ENCODE assay signal across 19 cellular contexts in the genomic region with DNA sequence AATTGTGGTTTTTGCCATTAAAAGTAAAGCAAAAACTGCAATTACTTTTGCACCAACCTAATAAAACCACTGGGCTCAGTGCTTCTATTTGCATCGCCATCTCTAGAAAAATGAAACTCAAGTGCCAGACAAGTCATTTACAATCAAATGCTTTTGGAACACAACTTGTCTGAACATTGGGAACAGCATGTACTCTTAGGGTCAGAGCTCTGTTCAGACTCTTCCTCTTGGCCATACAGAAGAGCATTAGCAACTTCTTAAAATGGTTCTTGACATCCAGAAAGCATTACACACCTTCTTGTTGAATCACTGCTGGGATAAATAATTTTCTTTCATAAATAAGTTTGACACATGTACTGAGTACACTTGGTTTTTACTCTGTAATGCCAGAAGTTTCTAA.
DNase-seq lines count a peak whose midpoint lies in the region; ATAC-seq, FAIRE-seq and TF ChIP-seq lines count a peak whose summit lies in the region.
"Had no signal": no experiment of that assay in that cellular context is flagged by ENCODE, and none has a peak within 500 bp of the region (broad histone marks: within the 10 kb centered on the region; RNA-seq: fewer than 3 reads in every experiment).

No MANE protein-coding gene starts in this region.

- in situ Hi-C loops in brain microvascular endothelial cell (cut with HindIII; ENCODE audit: low pct_ligation_motif_present, low sequenced_read_pairs): no loop called here

- H3K4me1 ChIP-seq in HUES6 (ENCODE audit: control insufficient read depth, insufficient read depth, low read length) (peaks cover 68% of the 10 kb centered on the region), mucosa of descending colon (ENCODE audit: low read depth) (no peaks in the 10 kb centered on the region), suprapubic skin (peaks cover 30% of the 10 kb centered on the region)

- peak; percentile 66 for DNase-seq in fibroblast of mammary gland (ENCODE audit: low read depth)
- no peak for DNase-seq in mucosa of descending colon
- no peak for DNase-seq in suprapubic skin (ENCODE audit: low spot score in 2 of 2)
- no peak for DNase-seq in RPMI8226
- no peak for DNase-seq in brain microvascular endothelial cell
- DNase-seq in HTR-8/SVneo (ENCODE audit: insufficient read length, low spot score): no peak
- DNase-seq: activated CD4-positive, alpha-beta memory T cell treated with anti-CD3 and anti-CD28 coated beads, Interleukin-2, amount 10 ng/mL, durations not matched to agents 7 days and 5 days; activated T-cell treated with anti-CD3 and anti-CD28 coated beads, Interleukin-2, amount 50 U/mL, for 48 hours; CD8-positive, alpha-beta memory T cell; effector memory CD4-positive, alpha-beta T cell; Kasumi-1; natural killer cell; NCI-H345; stimulated activated naive B cell treated with anti-CD40 and anti-IgM and Interleukin-4, amounts not matched to agents 10 μg/mL and 1 μg/mL and 100 μg/mL, for 72 hours had no signal

- FAIRE-seq in HTR-8/SVneo (lab: Jason Lieb, UNC): no peak
- FAIRE-seq: urothelium cell line had no signal

- TF ChIP-seq CTCF in fibroblast of mammary gland (conservative IDR thresholded peaks at IDR 0.05; ENCODE audit: control insufficient read depth, insufficient read depth, low read depth, low read length) (no peak), mucosa of descending colon (IDR thresholded peaks at IDR 0.05) (no peak), suprapubic skin (IDR thresholded peaks at IDR 0.05) (no peak), brain microvascular endothelial cell (IDR thresholded peaks at IDR 0.05; ENCODE audit: low read depth, low read length, missing control alignments) (no peak)

- intact Hi-C loops in mucosa of descending colon (cut with DNase I, micrococcal nuclease): no loop called here

- H3K9ac ChIP-seq in HUES6 (ENCODE audit: low read length): no peak overlapping the region

- H3K9me3 ChIP-seq in HUES6 (ENCODE audit: control insufficient read depth, insufficient read depth, low read depth, low read length): no peaks in the 10 kb centered on the region
- no peaks in the 10 kb centered on the region for H3K9me3 ChIP-seq in mucosa of descending colon
- H3K9me3 ChIP-seq in suprapubic skin: no peaks in the 10 kb centered on the region
- H3K9me3 ChIP-seq: HAP-1 had no signal

- H3K27ac ChIP-seq in HUES6 (ENCODE audit: low read depth, low read length): peak overlapping the region; percentile 97
- H3K27ac ChIP-seq in suprapubic skin: peak overlapping the region; percentile 77
- no peak overlapping the region for H3K27ac ChIP-seq in brain microvascular endothelial cell
- H3K27ac ChIP-seq: cardiac muscle cell had no signal

- TF ChIP-seq POLR2A in suprapubic skin (IDR thresholded peaks at IDR 0.05): no peak

- H3K27me3 ChIP-seq in HUES6 (ENCODE audit: control insufficient read depth, insufficient read depth, low read length) (no peaks in the 10 kb centered on the region), suprapubic skin (peaks cover 3% of the 10 kb centered on the region), brain microvascular endothelial cell (replicated peaks) (no peaks in the 10 kb centered on the region)

- peak; percentile 86 for TF ChIP-seq EP300 in suprapubic skin (IDR thresholded peaks at IDR 0.05)

- H3K36me3 ChIP-seq in HUES6 (ENCODE audit: control insufficient read depth, insufficient read depth, low read length) (peaks cover 12% of the 10 kb centered on the region), mucosa of descending colon (ENCODE audit: low read depth) (no peaks in the 10 kb centered on the region), suprapubic skin (no peaks in the 10 kb centered on the region), brain microvascular endothelial cell (replicated peaks) (no peaks in the 10 kb centered on the region)
- H3K36me3 ChIP-seq: cardiac muscle cell, HAP-1 had no signal

- peak; percentile 17 for ATAC-seq in mucosa of descending colon
- no peak for ATAC-seq in GM18502 (IDR thresholded peaks at IDR 0.05; ENCODE audit: poor library complexity, unreplicated experiment)
- ATAC-seq: natural killer cell; stimulated activated naive B cell treated with anti-CD40 and anti-IgM and Interleukin-4, amounts not matched to agents 10 μg/mL and 1 μg/mL and 100 μg/mL, for 72 hours had no signal

- 64% methylated on average over 1 of the region's 1 CpG for WGBS in suprapubic skin

- H3K4me3 ChIP-seq in HUES6 (ENCODE audit: low read depth, low read length) (peak overlapping the region; percentile 36; the same call in 1 of the 2 replicates), fibroblast of mammary gland (ENCODE audit: control insufficient read depth, low read depth, low read length) (no peak overlapping the region), mucosa of descending colon (no peak overlapping the region), suprapubic skin (no peak overlapping the region), brain microvascular endothelial cell (ENCODE audit: low read depth, low read length) (no peak overlapping the region)
- H3K4me3 ChIP-seq: cardiac muscle cell, HAP-1 had no signal
